ENCODE assay signal across 14 cellular contexts in genomic region chr1:57411262-57411661, GRCh38.
DNase-seq lines count a peak whose midpoint lies in the region; ATAC-seq and TF ChIP-seq lines count a peak whose summit lies in the region.
"Had no signal": no experiment of that assay in that cellular context is flagged by ENCODE, and none has a peak within 500 bp of the region (broad histone marks: within the 10 kb centered on the region; RNA-seq: fewer than 3 reads in every experiment).

No MANE protein-coding gene starts in this region.

- ATAC-seq in HG02885 (IDR thresholded peaks at IDR 0.05; ENCODE audit: poor library complexity, unreplicated experiment), result no peak
- ATAC-seq: activated T-cell treated with anti-CD3 and anti-CD28 coated beads, Interleukin-2, amount 50 U/mL, for 4 hours had no signal

- TF ChIP-seq CTCF in RWPE1 (conservative IDR thresholded peaks at IDR 0.05; ENCODE audit: low read depth), result no peak
- no peak for TF ChIP-seq CTCF in fibroblast of mammary gland (conservative IDR thresholded peaks at IDR 0.05; ENCODE audit: control insufficient read depth, insufficient read depth, low read depth, low read length)

- H3K4me3 ChIP-seq in fibroblast of mammary gland (ENCODE audit: control insufficient read depth, low read depth, low read length), result no peak overlapping the region
- H3K4me3 ChIP-seq in skeletal muscle cell (ENCODE audit: low read depth, low read length), result no peak overlapping the region

- CTCF ChIA-PET in RWPE1 (lab: Yijun Ruan, JAX), result no interaction called here

- POLR2A ChIA-PET in RWPE1 (lab: Yijun Ruan, JAX; ENCODE audit: low non-redundant PET), result no interaction called here

- peak; percentile 4 for DNase-seq in DMS 273 (lab: John Stamatoyannopoulos, UW; ENCODE audit: unreplicated experiment)
- DNase-seq in DMS 273 treated with DMSO at 0.1 percent for 48 hours (lab: John Stamatoyannopoulos, UW), result no peak
- DNase-seq in RWPE1 (ENCODE audit: low spot score), result peak; percentile 33
- peak; percentile 14 for DNase-seq in fibroblast of mammary gland (ENCODE audit: low read depth)
- DNase-seq in skeletal muscle cell (ENCODE audit: low read depth), result peak; percentile 28
- DNase-seq in SIG-M5 (lab: John Stamatoyannopoulos, UW), result no peak
- no peak for DNase-seq in activated T-cell treated with anti-CD3 and anti-CD28 coated beads, Interleukin-2, amount 50 U/mL, for 1 hour
- DNase-seq: activated T-cell treated with anti-CD3 and anti-CD28 coated beads, Interleukin-2, amount 50 U/mL, for 4 hours; anterior cingulate cortex; NCI-H1417 treated with DMSO at 0.1 percent for 48 hours; NCI-H524; trophoblast cell had no signal

- H3K27ac ChIP-seq in RWPE1, result no peak overlapping the region
- H3K27ac ChIP-seq: 22Rv1 had no signal

Comparison
In these comparisons a context has a peak if more than half of its experiments do, and no peak if none do; other contexts are left out.
1. DNase-seq: peak in DMS 273 (single experiment), RWPE1 (single experiment), fibroblast of mammary gland (single experiment) and skeletal muscle cell (single experiment); none in DMS 273 treated with DMSO at 0.1 percent for 48 hours (single experiment), SIG-M5 (single experiment) and activated T-cell treated with anti-CD3 and anti-CD28 coated beads, Interleukin-2, amount 50 U/mL, for 1 hour (single experiment).